Comparison of ENCODE assay signal across 8 cellular contexts in the genomic region with DNA sequence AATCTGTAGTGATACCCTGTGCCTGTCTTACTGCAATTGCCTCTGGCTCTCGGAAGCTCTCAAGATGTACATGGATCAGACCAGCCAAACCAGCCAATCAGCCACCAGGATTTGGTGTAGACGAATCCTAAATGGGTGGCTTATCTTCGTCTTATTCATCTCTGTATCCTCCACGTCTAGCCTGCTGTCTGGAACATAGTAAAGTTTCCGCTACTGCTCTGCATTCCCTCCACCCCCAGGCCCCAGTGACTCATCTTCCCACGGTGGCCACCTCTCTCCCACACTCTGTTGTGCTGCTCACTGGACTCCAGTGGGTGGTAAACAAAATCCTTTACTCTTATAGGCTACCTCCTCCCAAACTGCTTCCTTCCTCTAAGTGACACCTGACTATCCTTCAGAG. TPM values are rescaled to one million over a fixed set of nuclear protein-coding genes. Genes with fewer than 3 reads are reported as not detected.
DNase-seq lines count a peak whose midpoint lies in the region; ATAC-seq and TF ChIP-seq lines count a peak whose summit lies in the region.

No MANE protein-coding gene starts in this region.

- H3K4me1 ChIP-seq in aorta (ENCODE audit: control insufficient read depth in 1 of 2, insufficient read depth in 2 of 2, low read length in 2 of 2) = no peaks in the 10 kb centered on the region

- H3K27me3 Mint-ChIP-seq in HFFc6 (ENCODE audit: insufficient read depth) = no peaks in the 10 kb centered on the region; the same call in 1 of the 2 replicates

- no peaks in the 10 kb centered on the region for H3K36me3 Mint-ChIP-seq in HFFc6 (ENCODE audit: low read depth)

- H3K4me3 ChIP-seq in fibroblast of villous mesenchyme (ENCODE audit: low read depth, low read length) (no peak overlapping the region), aorta (ENCODE audit: low read length in 2 of 2) (no peak overlapping the region)

- peak overlapping the region; percentile 62 for H3K27ac Mint-ChIP-seq in HFFc6

- H3K9me3 Mint-ChIP-seq in HFFc6 = no peaks in the 10 kb centered on the region

- no peaks in the 10 kb centered on the region for H3K9me3 ChIP-seq in aorta (ENCODE audit: control insufficient read depth, low read length)

- no peak overlapping the region for H3K27ac ChIP-seq in aorta (ENCODE audit: low read depth in 1 of 2, low read length in 2 of 2)

- peak overlapping the region; percentile 73 for H3K4me3 Mint-ChIP-seq in HFFc6

- WGBS in aorta, 2 donors = 65 to 66% methylated on average over 6 of the region's 6 CpGs

- intact Hi-C loops in aorta (cut with DNase I) = no loop called here

- no peaks in the 10 kb centered on the region for H3K27me3 ChIP-seq in aorta (ENCODE audit: control insufficient read depth in 1 of 2, insufficient read depth in 2 of 2, low read length in 1 of 2)

- peaks cover 18% of the 10 kb centered on the region for H3K4me1 Mint-ChIP-seq in HFFc6 (ENCODE audit: low read depth)

- no peaks in the 10 kb centered on the region for H3K36me3 ChIP-seq in aorta (ENCODE audit: control insufficient read depth in 1 of 2, insufficient read depth in 2 of 2, low read length in 1 of 2)

- DNase-seq in HFFc6 (peak; percentile 78), fibroblast of villous mesenchyme (ENCODE audit: low read depth) (peak; percentile 93), pons (ENCODE audit: low spot score) (no peak), aorta (no peak), cortex of kidney (lab: John Stamatoyannopoulos, UW) (no peak)
- DNase-seq in activated CD8-positive, alpha-beta memory T cell treated with anti-CD3 and anti-CD28 coated beads, Interleukin-2, amount 50 U/mL, for 4 hours = peak; percentile 61
- peak; percentile 57 to 58 for DNase-seq in stimulated activated CD4-positive, alpha-beta T cell treated with anti-CD3 and anti-CD28 coated beads, Interleukin-2, amount 100 ng/mL, for 48 hours

- ATAC-seq in HG03159 (IDR thresholded peaks at IDR 0.05; ENCODE audit: unreplicated experiment) (no peak), aorta (ENCODE audit: low FRiP score) (no peak)

- TF ChIP-seq CTCF in HFFc6 (IDR thresholded peaks at IDR 0.05) (no peak), fibroblast of villous mesenchyme (IDR thresholded peaks at IDR 0.05; ENCODE audit: insufficient read depth, low read depth, low read length) (no peak)

RNA-seq across cellular contexts. Expression of gene SEPTIN6, which starts 37.8 kb away (rescaled TPM):
- total RNA-seq in HFFc6 (2021; fragmentation: NEBNext Ultra II Directional; extraction: Animal tissue kit (Norgen Biotek cat#: 25700)) = 10 to 100 TPM; 17.2 to 19.5 (median 18.5) TPM
- total RNA-seq in fibroblast of villous mesenchyme (17.1 and 17.7 TPM in 2 replicates), aorta (10 to 100 TPM; 19.0 to 23.7 TPM)
- polyA plus RNA-seq in aorta = 1 to 10 TPM; 4.5 to 6.4 TPM

RNA-seq across cellular contexts. Expression of gene NKRF, which starts 48.9 kb away (rescaled TPM):
- 10 to 100 TPM in 1 of 6 experiments, 1 to 10 TPM in 5; 7.5 to 10.6 (median 8.9) TPM for total RNA-seq in HFFc6 (2021; fragmentation: NEBNext Ultra II Directional; extraction: Animal tissue kit (Norgen Biotek cat#: 25700))
- total RNA-seq in fibroblast of villous mesenchyme (5.2 and 6.9 TPM in 2 replicates), aorta (1 to 10 TPM; 8.4 to 8.9 TPM)
- polyA plus RNA-seq in aorta = 1 to 10 TPM; 1.5 to 5.3 TPM

Comparison
In these comparisons a context has a peak if more than half of its experiments do, and no peak if none do; other contexts are left out.
1. DNase-seq: peak in HFFc6 (single experiment), activated CD8-positive, alpha-beta memory T cell treated with anti-CD3 and anti-CD28 coated beads, Interleukin-2, amount 50 U/mL, for 4 hours (single experiment), fibroblast of villous mesenchyme (single experiment) and stimulated activated CD4-positive, alpha-beta T cell treated with anti-CD3 and anti-CD28 coated beads, Interleukin-2, amount 100 ng/mL, for 48 hours (2 of 2); none in pons (single experiment), aorta (0 of 2) and cortex of kidney (single experiment).